Comparison of ENCODE assay signal across 9 cellular contexts in the genomic region with DNA sequence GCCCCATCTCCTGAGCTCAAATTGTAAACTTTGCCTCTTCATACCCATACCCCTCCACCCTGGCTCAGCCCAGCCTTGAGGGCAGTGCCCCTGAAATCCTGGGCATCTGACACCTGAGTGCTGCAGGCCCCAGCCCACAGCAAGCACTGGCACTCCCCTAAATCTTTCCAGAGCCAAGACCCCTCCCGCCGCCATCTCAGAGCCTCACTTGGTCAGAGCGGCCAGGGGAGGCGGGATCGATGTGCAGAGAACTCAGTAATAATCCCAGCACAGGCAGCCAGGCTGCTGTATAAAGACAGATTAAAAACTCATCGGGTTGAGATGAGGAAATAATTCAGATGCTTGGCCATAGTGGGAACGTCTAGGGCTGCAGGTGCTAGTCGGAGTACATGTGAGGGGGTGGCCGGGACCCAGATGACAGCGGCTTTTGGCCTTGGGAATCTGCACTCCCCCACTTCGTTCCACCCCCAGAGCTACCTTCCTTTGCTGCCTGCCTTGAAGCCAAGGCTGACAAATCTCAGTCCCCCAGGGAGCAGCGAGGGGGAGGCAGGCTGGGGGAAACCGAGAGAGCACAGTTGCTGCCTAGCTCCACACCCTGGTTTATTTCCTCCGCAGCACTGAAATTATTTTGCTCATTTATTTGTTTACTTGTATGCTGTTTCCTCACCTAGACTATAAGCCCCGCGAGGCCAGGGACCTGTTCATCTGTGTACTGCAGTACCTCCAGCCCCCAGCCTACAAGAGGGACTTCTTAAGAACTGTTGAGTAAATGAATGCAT. TPM values are rescaled to one million over a fixed set of nuclear protein-coding genes. Genes with fewer than 3 reads are reported as not detected.
DNase-seq lines count a peak whose midpoint lies in the region; ATAC-seq lines count a peak whose summit lies in the region.
"Had no signal": no experiment of that assay in that cellular context is flagged by ENCODE, and none has a peak within 500 bp of the region (broad histone marks: within the 10 kb centered on the region; RNA-seq: fewer than 3 reads in every experiment).

No MANE protein-coding gene starts in this region.

- CTCF ChIA-PET in naive thymus-derived CD4-positive, alpha-beta T cell (lab: Charles Lee): interaction anchor here (0.8 to 7.0 kb wide), 12 partner anchors 9 to 268 kb away, joined by 3 to 93 read pairs (median 5); a partner anchor contains a TSS

- H3K36me3 Mint-ChIP-seq in T-helper 2 cell treated with Interferon-gamma antibody and Interleukin-4, amounts not matched to agents 5 μg/mL and 100 μg/mL, for 36 hours (ENCODE audit: low read depth): no peaks in the 10 kb centered on the region
- H3K36me3 Mint-ChIP-seq in naive thymus-derived CD4-positive, alpha-beta T cell: no peaks in the 10 kb centered on the region

- DNase-seq in T-helper 2 cell treated with Interferon-gamma antibody and Interleukin-4, amounts not matched to agents 5 μg/mL and 100 μg/mL, for 36 hours (ENCODE audit: low spot score): no peak
- DNase-seq in naive thymus-derived CD4-positive, alpha-beta T cell: no peak
- DNase-seq in SHP77 (lab: John Stamatoyannopoulos, UW) (no peak), iPS-NIHi7 (ENCODE audit: extremely low spot score) (no peak), SJCRH30 (no peak)

- ATAC-seq in GM18511 (IDR thresholded peaks at IDR 0.05; ENCODE audit: unreplicated experiment) (peak; percentile 79), GM21825 (IDR thresholded peaks at IDR 0.05; ENCODE audit: unreplicated experiment) (peak; percentile 59), GM19397 (IDR thresholded peaks at IDR 0.05; ENCODE audit: unreplicated experiment) (no peak)
- peak; percentile 28 for ATAC-seq in naive thymus-derived CD4-positive, alpha-beta T cell

- H3K4me1 Mint-ChIP-seq in T-helper 2 cell treated with Interferon-gamma antibody and Interleukin-4, amounts not matched to agents 5 μg/mL and 100 μg/mL, for 36 hours (ENCODE audit: low read depth): peaks cover 8% of the 10 kb centered on the region
- H3K4me1 Mint-ChIP-seq in naive thymus-derived CD4-positive, alpha-beta T cell: peaks cover 5 to 20% (median 12%) of the 10 kb centered on the region in 7 donors

- H3K27me3 ChIP-seq in naive thymus-derived CD4-positive, alpha-beta T cell (ENCODE audit: control insufficient read depth in 2 of 2, insufficient read depth in 2 of 2, low read length in 2 of 2): no peaks in the 10 kb centered on the region
- peaks cover 39% of the 10 kb centered on the region for H3K27me3 ChIP-seq in SJCRH30

- H3K9me3 ChIP-seq in naive thymus-derived CD4-positive, alpha-beta T cell (ENCODE audit: control insufficient read depth in 2 of 3, low read length in 3 of 3): no peaks in the 10 kb centered on the region
- no peaks in the 10 kb centered on the region for H3K9me3 ChIP-seq in SJCRH30 (replicated peaks)

- H3K4me1 ChIP-seq in naive thymus-derived CD4-positive, alpha-beta T cell (ENCODE audit: control insufficient read depth in 2 of 2, insufficient read depth in 2 of 2, low read length in 2 of 2): peaks cover 9 to 11% of the 10 kb centered on the region in 2 donors
- no peaks in the 10 kb centered on the region for H3K4me1 ChIP-seq in SJCRH30

- peak overlapping the region; percentile 75 for H3K4me3 Mint-ChIP-seq in T-helper 2 cell treated with Interferon-gamma antibody and Interleukin-4, amounts not matched to agents 5 μg/mL and 100 μg/mL, for 36 hours
- H3K4me3 Mint-ChIP-seq in naive thymus-derived CD4-positive, alpha-beta T cell: peak overlapping the region in 7 of 10 donors; percentile 76 to 89 (median 83)

- H3K36me3 ChIP-seq in naive thymus-derived CD4-positive, alpha-beta T cell (ENCODE audit: control insufficient read depth in 2 of 3, insufficient read depth in 3 of 3, low read length in 3 of 3): no peaks in the 10 kb centered on the region
- no peaks in the 10 kb centered on the region for H3K36me3 ChIP-seq in SJCRH30

- H3K27me3 Mint-ChIP-seq in T-helper 2 cell treated with Interferon-gamma antibody and Interleukin-4, amounts not matched to agents 5 μg/mL and 100 μg/mL, for 36 hours (ENCODE audit: low read depth): peaks cover 46% of the 10 kb centered on the region
- H3K27me3 Mint-ChIP-seq in naive thymus-derived CD4-positive, alpha-beta T cell: peaks cover 25 to 48% (median 40%) of the 10 kb centered on the region in 5 donors

- intact Hi-C loops in naive thymus-derived CD4-positive, alpha-beta T cell (cut with micrococcal nuclease): loop anchor here (1.0 to 5.0 kb wide), 6 partner anchors 18 to 259 kb away; no protein-coding TSS in a partner anchor

- no peak overlapping the region for H3K27ac Mint-ChIP-seq in T-helper 2 cell treated with Interferon-gamma antibody and Interleukin-4, amounts not matched to agents 5 μg/mL and 100 μg/mL, for 36 hours
- peak overlapping the region in 4 of 9 donors; percentile 14 to 54 (median 18) for H3K27ac Mint-ChIP-seq in naive thymus-derived CD4-positive, alpha-beta T cell

- peak overlapping the region; percentile 58 for H3K4me3 ChIP-seq in naive thymus-derived CD4-positive, alpha-beta T cell (ENCODE audit: low read length)
- no peak overlapping the region for H3K4me3 ChIP-seq in SJCRH30

- POLR2A ChIA-PET in naive thymus-derived CD4-positive, alpha-beta T cell (lab: Charles Lee): interaction anchor here (1.1 to 3.1 kb wide), 6 partner anchors 8 to 268 kb away, joined by 3 to 23 read pairs (median 4); a partner anchor contains a TSS

- H3K9me3 Mint-ChIP-seq in T-helper 2 cell treated with Interferon-gamma antibody and Interleukin-4, amounts not matched to agents 5 μg/mL and 100 μg/mL, for 36 hours: no peaks in the 10 kb centered on the region
- H3K9me3 Mint-ChIP-seq in naive thymus-derived CD4-positive, alpha-beta T cell: peaks cover 0 to 1% (median 0%) of the 10 kb centered on the region in 11 donors

- no peak overlapping the region for H3K27ac ChIP-seq in naive thymus-derived CD4-positive, alpha-beta T cell (ENCODE audit: low read depth, low read length)
- H3K27ac ChIP-seq in SJCRH30: no peak overlapping the region
- H3K27ac ChIP-seq: HL-60 had no signal

RNA-seq across cellular contexts. Expression of a gene that starts 19.5 kb away (rescaled TPM):
- 10 to 100 TPM in 2 of 5 experiments, 1 to 10 TPM in 3; 1.0 to 15.3 (median 9.8) TPM for total RNA-seq in naive thymus-derived CD4-positive, alpha-beta T cell
- polyA plus RNA-seq in naive thymus-derived CD4-positive, alpha-beta T cell: not detected
- total RNA-seq in SJCRH30 (2014; rRNA removed; shearing (Covaris generic)): 5.8 and 6.2 TPM in 2 replicates

RNA-seq across cellular contexts. Expression of a gene that starts 50.3 kb away (rescaled TPM):
- 10 to 100 TPM; 69.6 to 96.1 (median 92.3) TPM for total RNA-seq in naive thymus-derived CD4-positive, alpha-beta T cell
- polyA plus RNA-seq in naive thymus-derived CD4-positive, alpha-beta T cell: 1 to 10 TPM; 4.9 to 7.7 TPM
- total RNA-seq in SJCRH30 (2014; rRNA removed; shearing (Covaris generic)): 2.0 and 2.1 TPM in 2 replicates

Comparison
In these comparisons a context has a peak if more than half of its experiments do, and no peak if none do; other contexts are left out.
1. RNA of a gene that starts 50.3 kb away (total RNA-seq): 69.6 to 96.1 TPM in naive thymus-derived CD4-positive, alpha-beta T cell; 2.0 to 2.1 TPM in SJCRH30; every median in the first group is over 10 times any median in the second.